21 cellular contexts compared by ENCODE assay signal in the genomic region with DNA sequence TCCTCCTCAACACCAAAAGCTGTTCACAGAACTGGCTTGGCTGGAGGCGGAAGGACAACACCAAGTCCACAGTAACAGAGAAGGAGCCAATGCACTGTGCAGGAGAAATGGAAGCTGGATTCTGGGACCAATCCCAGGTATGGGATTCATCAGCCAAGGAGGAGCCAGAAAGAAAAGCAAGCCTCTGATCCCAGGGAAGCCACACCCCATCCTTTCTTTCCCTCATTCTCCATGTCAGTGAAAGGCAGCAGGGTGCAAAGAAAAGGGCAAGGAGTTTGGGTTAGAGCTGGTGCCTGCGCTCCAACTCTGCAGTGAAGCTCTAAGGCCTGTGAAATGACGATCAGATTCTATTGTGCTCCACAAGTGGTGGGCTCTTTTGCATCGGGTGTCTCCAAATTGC. TPM values are rescaled to one million over a fixed set of nuclear protein-coding genes. Genes with fewer than 3 reads are reported as not detected.
DNase-seq lines count a peak whose midpoint lies in the region; ATAC-seq, FAIRE-seq and TF ChIP-seq lines count a peak whose summit lies in the region.
"Had no signal": no experiment of that assay in that cellular context is flagged by ENCODE, and none has a peak within 500 bp of the region (broad histone marks: within the 10 kb centered on the region; RNA-seq: fewer than 3 reads in every experiment).

No MANE protein-coding gene starts in this region.

- no peaks in the 10 kb centered on the region for H3K36me3 Mint-ChIP-seq in WTC11
- H3K36me3 Mint-ChIP-seq: stimulated activated effector memory CD8-positive, alpha-beta T cell treated with anti-CD3 and anti-CD28 coated beads, Interleukin-12 subunit alpha, Interleukin-12 subunit beta, amount 100 ng/mL, for 72 hours had no signal

- no peaks in the 10 kb centered on the region for H3F3A ChIP-seq in SK-N-SH (replicated peaks; ENCODE audit: insufficient read depth)

- no peak overlapping the region for H3K27ac ChIP-seq in SK-N-SH (ENCODE audit: low read depth in 2 of 2, low read length in 1 of 2)
- H3K27ac ChIP-seq in iPS-20b (ENCODE audit: low read length), result no peak overlapping the region
- H3K27ac ChIP-seq in pancreas, result no peak overlapping the region
- H3K27ac ChIP-seq: heart left ventricle, spleen had no signal

- H3K4me1 Mint-ChIP-seq in WTC11, result peaks cover 38% of the 10 kb centered on the region

- WGBS in SK-N-SH (ENCODE audit: low lambda C conversion rate), result 98% methylated on average over 4 of the region's 4 CpGs
- 80 to 83% methylated on average over 4 of the region's 4 CpGs for WGBS in pancreas, 2 donors

- no peak overlapping the region for H2AFZ ChIP-seq in SK-N-SH (ENCODE audit: low read depth)

- H3K36me3 ChIP-seq in SK-N-SH (replicated peaks in 1 of 2; ENCODE audit: control insufficient read depth in 1 of 2, insufficient read depth in 2 of 2, low read length in 1 of 2) (no peaks in the 10 kb centered on the region), iPS-20b (ENCODE audit: insufficient read depth, low read depth, low read length) (no peaks in the 10 kb centered on the region), pancreas (no peaks in the 10 kb centered on the region)
- H3K36me3 ChIP-seq: heart left ventricle had no signal

- H4K20me1 ChIP-seq in SK-N-SH (ENCODE audit: insufficient read depth), result 0 out of 2 replicates have a peak, but pooled peaks cover 2% of the 10 kb centered on the region

- CTCF ChIA-PET in SK-N-SH (lab: Yijun Ruan, JAX), result interaction anchor here (1.1 to 1.3 kb wide), 2 partner anchors 95 to 120 kb away, joined by 4 read pairs; a partner anchor contains a TSS
- CTCF ChIA-PET in WTC11 (lab: Charles Lee), result interaction anchor here (0.7 to 2.1 kb wide), 12 partner anchors 9 to 261 kb away, joined by 3 to 24 read pairs (median 5); a partner anchor contains a TSS

- H3K27me3 Mint-ChIP-seq in WTC11 (ENCODE audit: low read depth), result no peaks in the 10 kb centered on the region
- H3K27me3 Mint-ChIP-seq: activated naive CD4-positive, alpha-beta T cell treated with anti-CD3 and anti-CD28 coated beads, Interleukin-2, amount 10 ng/mL, durations not matched to agents 7 days and 5 days; CD4-positive, alpha-beta T cell had no signal

- H3K27me3 ChIP-seq in SK-N-SH (ENCODE audit: insufficient read depth) (no peaks in the 10 kb centered on the region), iPS-20b (ENCODE audit: insufficient read depth, low read length) (no peaks in the 10 kb centered on the region), pancreas (no peaks in the 10 kb centered on the region)
- H3K27me3 ChIP-seq: heart left ventricle, spleen, tibial artery had no signal

- no peak overlapping the region for H3K4me2 ChIP-seq in SK-N-SH

- H3K79me2 ChIP-seq in SK-N-SH (ENCODE audit: insufficient read depth), result peaks cover 54% of the 10 kb centered on the region

- no peaks in the 10 kb centered on the region for H3K9me2 ChIP-seq in SK-N-SH

- POLR2A ChIA-PET in SK-N-SH (lab: Yijun Ruan, JAX), result no interaction called here
- POLR2A ChIA-PET in WTC11 (lab: Charles Lee), result interaction anchor here (0.6 to 0.8 kb wide), 7 partner anchors 15 to 1133 kb away, joined by 3 to 5 read pairs (median 4); a partner anchor contains a TSS

- H3K4me1 ChIP-seq in SK-N-SH (ENCODE audit: control insufficient read depth in 1 of 2, insufficient read depth in 2 of 2, low read depth in 1 of 2, low read length in 1 of 2) (peaks cover 9 to 22% of the 10 kb centered on the region in 2 experiments; a peak in 2 of 4 replicates), iPS-20b (ENCODE audit: insufficient read depth, low read length) (peaks cover 9% of the 10 kb centered on the region; the same call in 1 of the 2 replicates), pancreas (peaks cover 0 to 4% (median 0%) of the 10 kb centered on the region in 3 donors)

- no peak overlapping the region for H3K4me3 Mint-ChIP-seq in WTC11
- H3K4me3 Mint-ChIP-seq: activated naive CD4-positive, alpha-beta T cell treated with anti-CD3 and anti-CD28 coated beads, Interleukin-2, amount 10 ng/mL, durations not matched to agents 7 days and 5 days; CD4-positive, alpha-beta T cell; stimulated activated effector memory CD8-positive, alpha-beta T cell treated with anti-CD3 and anti-CD28 coated beads, Interleukin-12 subunit alpha, Interleukin-12 subunit beta, amount 100 ng/mL, for 72 hours had no signal

- TF ChIP-seq EP300 in SK-N-SH (IDR thresholded peaks at IDR 0.05; ENCODE audit: borderline replicate concordance in 1 of 2, low read depth in 1 of 2, low read length in 1 of 2), result no peak

- TF ChIP-seq RAD21 in SK-N-SH (IDR thresholded peaks at IDR 0.05; ENCODE audit: low read length), result no peak

- ATAC-seq in SK-N-SH treated with all-trans-retinoic acid at 6 μM for 48 hours, result peak; percentile 52; the same call in 2 of the 3 replicates
- ATAC-seq in WTC11, result peak; percentile 98
- no peak for ATAC-seq in pancreas
- ATAC-seq: esophagus mucosa; heart left ventricle; left colon; stimulated activated effector memory CD8-positive, alpha-beta T cell treated with anti-CD3 and anti-CD28 coated beads, Interleukin-12 subunit alpha, Interleukin-12 subunit beta, amount 100 ng/mL, for 72 hours had no signal

- intact Hi-C loops in pancreas (cut with DNase I), result no loop called here

- H3K4me3 ChIP-seq in SK-N-SH (ENCODE audit: low read depth in 2 of 2, low read length in 1 of 2) (no peak overlapping the region), iPS-20b (ENCODE audit: low read length) (peak overlapping the region; percentile 1; the same call in 1 of the 2 replicates), pancreas (no peak overlapping the region)
- H3K4me3 ChIP-seq: heart left ventricle, spleen, tibial artery had no signal

- no peaks in the 10 kb centered on the region for H3K9me3 Mint-ChIP-seq in WTC11
- H3K9me3 Mint-ChIP-seq: activated naive CD4-positive, alpha-beta T cell treated with anti-CD3 and anti-CD28 coated beads, Interleukin-2, amount 10 ng/mL, durations not matched to agents 7 days and 5 days; CD4-positive, alpha-beta T cell; stimulated activated effector memory CD8-positive, alpha-beta T cell treated with anti-CD3 and anti-CD28 coated beads, Interleukin-12 subunit alpha, Interleukin-12 subunit beta, amount 100 ng/mL, for 72 hours had no signal

- H3K9me3 ChIP-seq in SK-N-SH (no peaks in the 10 kb centered on the region), iPS-20b (ENCODE audit: insufficient read depth, low read depth, low read length) (no peaks in the 10 kb centered on the region), pancreas (no peaks in the 10 kb centered on the region)
- H3K9me3 ChIP-seq: heart left ventricle, spleen, tibial artery had no signal

- TF ChIP-seq CTCF in SK-N-SH (IDR thresholded peaks at IDR 0.05), result no peak
- no peak for TF ChIP-seq CTCF in WTC11 (IDR thresholded peaks at IDR 0.05)
- no peak for TF ChIP-seq CTCF in pancreas (IDR thresholded peaks at IDR 0.05)

- FAIRE-seq in pancreas (lab: Jason Lieb, UNC), result no peak
- FAIRE-seq: A204.1 had no signal

- no peak for DNase-seq in SK-N-SH
- peak; percentile 60 for DNase-seq in WTC11 (ENCODE audit: low spot score)
- DNase-seq in NOMO-1 treated with dmso at 0.1 percent for 144 hours (lab: John Stamatoyannopoulos, UW; ENCODE audit: unreplicated experiment), result no peak
- no peak for DNase-seq in pancreas
- DNase-seq in T1000 (lab: John Stamatoyannopoulos, UW), result no peak
- no peak for DNase-seq in DMS153 treated with DMSO at 0.1 percent for 48 hours (lab: John Stamatoyannopoulos, UW; ENCODE audit: unreplicated experiment)
- DNase-seq: activated naive CD4-positive, alpha-beta T cell treated with anti-CD3 and anti-CD28 coated beads, Interleukin-2, amount 10 ng/mL, durations not matched to agents 7 days and 5 days; CD4-positive, alpha-beta T cell; cortex of kidney; heart left ventricle; Karpas-422; left colon; NK-92 treated with Interleukin-12 subunit alpha and Interleukin-12 subunit beta, amount 100 ng/mL, for 24 hours; SHP77 treated with DMSO at 0.1 percent for 48 hours; spleen; tibial artery had no signal

- H3K27ac Mint-ChIP-seq in WTC11, result peak overlapping the region; percentile 79
- H3K27ac Mint-ChIP-seq: activated naive CD4-positive, alpha-beta T cell treated with anti-CD3 and anti-CD28 coated beads, Interleukin-2, amount 10 ng/mL, durations not matched to agents 7 days and 5 days; CD4-positive, alpha-beta T cell had no signal

- H3K9ac ChIP-seq in SK-N-SH (no peak overlapping the region), iPS-20b (ENCODE audit: low read depth, low read length) (peak overlapping the region; percentile 4; the same call in 1 of the 2 replicates)

TF ChIP-seq in SK-N-SH treated with all-trans-retinoic acid at 6 μM for 48 hours, 23 proteins besides CTCF, POLR2A, EP300 and RAD21 (continues in another document):
- TF ChIP-seq RARB (CRISPR knock-in tag; IDR thresholded peaks at IDR 0.05), result no peak
- TF ChIP-seq CSDC2 (CRISPR knock-in tag; IDR thresholded peaks at IDR 0.05), result no peak
- TF ChIP-seq SNAI2 (CRISPR knock-in tag; IDR thresholded peaks at IDR 0.05), result no peak
- TF ChIP-seq ZFP30 (CRISPR knock-in tag; IDR thresholded peaks at IDR 0.05), result no peak
- no peak for TF ChIP-seq TOX (CRISPR knock-in tag; IDR thresholded peaks at IDR 0.05; ENCODE audit: borderline replicate concordance)
- TF ChIP-seq ESRRG (CRISPR knock-in tag; IDR thresholded peaks at IDR 0.05), result no peak

TF ChIP-seq in SK-N-SH, 30 proteins besides CTCF, POLR2A, EP300 and RAD21 (continues in another document):
- no peak for TF ChIP-seq POLR2AphosphoS5 (IDR thresholded peaks at IDR 0.05; ENCODE audit: low read depth, low read length)
- TF ChIP-seq FOSL2 (IDR thresholded peaks at IDR 0.05; ENCODE audit: borderline replicate concordance, low read depth), result no peak
- no peak for TF ChIP-seq GABPA (IDR thresholded peaks at IDR 0.05; ENCODE audit: low read depth)

TF ChIP-seq in WTC11, 78 proteins besides CTCF, POLR2A, EP300 and RAD21 (continues in another document):
- TF ChIP-seq ZNF121 (CRISPR knock-in tag; IDR thresholded peaks at IDR 0.05) (no peak), FOXK1 (CRISPR knock-in tag; IDR thresholded peaks at IDR 0.05) (no peak)
- TF ChIP-seq, protein P1, sequence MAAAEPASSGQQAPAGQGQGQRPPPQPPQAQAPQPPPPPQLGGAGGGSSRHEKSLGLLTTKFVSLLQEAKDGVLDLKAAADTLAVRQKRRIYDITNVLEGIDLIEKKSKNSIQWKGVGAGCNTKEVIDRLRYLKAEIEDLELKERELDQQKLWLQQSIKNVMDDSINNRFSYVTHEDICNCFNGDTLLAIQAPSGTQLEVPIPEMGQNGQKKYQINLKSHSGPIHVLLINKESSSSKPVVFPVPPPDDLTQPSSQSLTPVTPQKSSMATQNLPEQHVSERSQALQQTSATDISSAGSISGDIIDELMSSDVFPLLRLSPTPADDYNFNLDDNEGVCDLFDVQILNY (CRISPR knock-in tag; IDR thresholded peaks at IDR 0.05), result no peak

RNA-seq across cellular contexts. Expression of a gene that starts 11.0 kb away (rescaled TPM):
- polyA plus RNA-seq in SK-N-SH (2012; rRNA removed) (47.6 and 48.8 TPM in 2 replicates), pancreas (10 to 100 TPM in 1 of 2 donors, 1 to 10 TPM in 1; 9.8 to 14.1 TPM)
- polyA plus RNA-seq in SK-N-SH (2012; cell fraction: cytosol; rRNA removed), result 19.9 and 29.3 TPM in 2 replicates
- polyA plus RNA-seq in SK-N-SH (2012; cell fraction: nucleus; rRNA removed), result 62.2 and 68.2 TPM in 2 replicates
- total RNA-seq in WTC11 (2021) (57.7 to 59.2 TPM (median 58.7 TPM) in 3 replicates), pancreas (10 to 100 TPM in 5 of 6 donors, 1 to 10 TPM in 1; 9.3 to 19.2 (median 12.1) TPM)

RNA-seq across cellular contexts. Expression of a gene that starts 20.7 kb away (rescaled TPM):
- 30.1 and 31.6 TPM in 2 replicates for polyA plus RNA-seq in SK-N-SH (2012; rRNA removed)
- polyA plus RNA-seq in SK-N-SH (2012; cell fraction: cytosol; rRNA removed), result 28.0 and 32.9 TPM in 2 replicates
- 43.2 and 49.8 TPM in 2 replicates for polyA plus RNA-seq in SK-N-SH (2012; cell fraction: nucleus; rRNA removed)
- total RNA-seq in WTC11 (2021), result 152 to 162 TPM (median 153 TPM) in 3 replicates
- total RNA-seq in pancreas, result 10 to 100 TPM; 31.7 to 66.5 (median 43.6) TPM
- 10 to 100 TPM; 27.0 to 37.9 TPM for polyA plus RNA-seq in pancreas

Comparison
In these comparisons a context has a peak if more than half of its experiments do, and no peak if none do; other contexts are left out.
1. ATAC-seq: peak in SK-N-SH treated with all-trans-retinoic acid at 6 μM for 48 hours (single experiment) and WTC11 (single experiment); none in pancreas (0 of 4).